Comparison of ENCODE assay signal across 1 cellular context in the genomic region with DNA sequence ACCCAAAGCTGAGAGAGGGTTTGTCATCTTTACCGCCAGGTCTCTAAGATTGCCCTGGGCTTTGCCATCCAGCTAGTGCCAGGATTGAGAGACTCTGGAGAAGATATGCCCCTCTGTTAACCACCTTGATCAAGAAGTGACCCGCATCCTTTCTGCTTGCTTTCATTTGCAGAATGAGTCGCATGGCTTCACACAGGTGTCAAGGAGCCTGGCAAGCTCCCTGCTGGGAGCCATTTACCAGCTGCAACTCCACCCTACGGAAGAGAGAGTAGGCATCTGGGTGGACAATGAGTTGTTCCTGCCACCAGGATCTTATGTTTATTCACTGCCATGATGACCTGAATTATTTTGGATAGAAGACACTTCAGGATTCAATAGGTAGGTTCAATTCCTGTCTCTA.
TF ChIP-seq lines count a peak whose summit lies in the region.

No MANE protein-coding gene starts in this region.

TF ChIP-seq in GM23338, 12 proteins besides CTCF, POLR2A, EP300 and RAD21 (continued from another document):
- TF ChIP-seq, protein P1, sequence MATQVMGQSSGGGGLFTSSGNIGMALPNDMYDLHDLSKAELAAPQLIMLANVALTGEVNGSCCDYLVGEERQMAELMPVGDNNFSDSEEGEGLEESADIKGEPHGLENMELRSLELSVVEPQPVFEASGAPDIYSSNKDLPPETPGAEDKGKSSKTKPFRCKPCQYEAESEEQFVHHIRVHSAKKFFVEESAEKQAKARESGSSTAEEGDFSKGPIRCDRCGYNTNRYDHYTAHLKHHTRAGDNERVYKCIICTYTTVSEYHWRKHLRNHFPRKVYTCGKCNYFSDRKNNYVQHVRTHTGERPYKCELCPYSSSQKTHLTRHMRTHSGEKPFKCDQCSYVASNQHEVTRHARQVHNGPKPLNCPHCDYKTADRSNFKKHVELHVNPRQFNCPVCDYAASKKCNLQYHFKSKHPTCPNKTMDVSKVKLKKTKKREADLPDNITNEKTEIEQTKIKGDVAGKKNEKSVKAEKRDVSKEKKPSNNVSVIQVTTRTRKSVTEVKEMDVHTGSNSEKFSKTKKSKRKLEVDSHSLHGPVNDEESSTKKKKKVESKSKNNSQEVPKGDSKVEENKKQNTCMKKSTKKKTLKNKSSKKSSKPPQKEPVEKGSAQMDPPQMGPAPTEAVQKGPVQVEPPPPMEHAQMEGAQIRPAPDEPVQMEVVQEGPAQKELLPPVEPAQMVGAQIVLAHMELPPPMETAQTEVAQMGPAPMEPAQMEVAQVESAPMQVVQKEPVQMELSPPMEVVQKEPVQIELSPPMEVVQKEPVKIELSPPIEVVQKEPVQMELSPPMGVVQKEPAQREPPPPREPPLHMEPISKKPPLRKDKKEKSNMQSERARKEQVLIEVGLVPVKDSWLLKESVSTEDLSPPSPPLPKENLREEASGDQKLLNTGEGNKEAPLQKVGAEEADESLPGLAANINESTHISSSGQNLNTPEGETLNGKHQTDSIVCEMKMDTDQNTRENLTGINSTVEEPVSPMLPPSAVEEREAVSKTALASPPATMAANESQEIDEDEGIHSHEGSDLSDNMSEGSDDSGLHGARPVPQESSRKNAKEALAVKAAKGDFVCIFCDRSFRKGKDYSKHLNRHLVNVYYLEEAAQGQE (IDR thresholded peaks at IDR 0.05; ENCODE audit: unreplicated experiment), result no peak
- no peak for TF ChIP-seq ZNF331 (CRISPR knock-in tag; IDR thresholded peaks at IDR 0.05; ENCODE audit: low read depth)
- TF ChIP-seq CREB1 (CRISPR knock-in tag; IDR thresholded peaks at IDR 0.05; ENCODE audit: low read depth), result no peak
- TF ChIP-seq NANOG (IDR thresholded peaks at IDR 0.05; ENCODE audit: borderline replicate concordance), result no peak
TF ChIP-seq in GM23338: peak in this region for 1.
